ENCODE assay signal across 8 cellular contexts in the genomic region with DNA sequence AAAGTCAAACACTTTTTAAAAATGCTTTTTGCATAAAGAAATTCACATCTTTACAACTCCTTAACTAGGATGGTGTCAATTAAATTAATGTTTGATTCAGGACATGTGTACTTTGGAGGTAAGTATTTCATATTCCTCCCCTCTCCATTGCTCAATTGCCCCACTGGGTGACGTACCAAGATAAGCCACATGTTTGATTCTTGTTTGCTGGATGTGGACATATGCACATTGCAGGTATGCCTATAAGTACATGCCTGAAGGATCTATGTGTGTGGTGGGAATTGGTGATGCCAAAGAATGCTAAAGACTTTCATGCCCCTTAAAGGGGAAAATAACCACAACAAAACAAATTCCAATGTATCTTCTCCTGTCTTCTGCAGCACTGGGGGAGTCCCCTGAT. TPM values are rescaled to one million over a fixed set of nuclear protein-coding genes. Genes with fewer than 3 reads are reported as not detected.
DNase-seq lines count a peak whose midpoint lies in the region; ATAC-seq and TF ChIP-seq lines count a peak whose summit lies in the region.

No MANE protein-coding gene starts in this region.

- H3K4me3 ChIP-seq in fibroblast of mammary gland (ENCODE audit: control insufficient read depth, low read depth, low read length) (no peak overlapping the region), vagina (no peak overlapping the region)

- peaks cover 0 to 5% of the 10 kb centered on the region in 2 donors for H3K36me3 ChIP-seq in vagina

- intact Hi-C loops in activated B cell treated with CpG ODN at 0.5 μM for 24 hours (cut with micrococcal nuclease) (loop anchor here (1.0 to 5.0 kb wide), 8 partner anchors 18 to 247 kb away; a partner anchor contains a TSS), vagina (cut with DNase I) (no loop called here)

- H3K27me3 Mint-ChIP-seq in activated naive CD4-positive, alpha-beta T cell treated with anti-CD3 and anti-CD28 coated beads, Interleukin-2, amount 50 U/mL, for 24 hours = no peaks in the 10 kb centered on the region
- no peaks in the 10 kb centered on the region for H3K27me3 Mint-ChIP-seq in activated B cell treated with CpG ODN at 0.5 μM for 24 hours

- TF ChIP-seq POLR2A in vagina (IDR thresholded peaks at IDR 0.05) = no peak

- POLR2A ChIA-PET in activated B cell treated with CpG ODN at 0.5 μM for 24 hours (lab: Charles Lee) = interaction anchor here (0.5 to 6.8 kb wide), 28 partner anchors 11 to 247 kb away, joined by 3 to 222 read pairs (median 4); no protein-coding TSS in a partner anchor

- no peaks in the 10 kb centered on the region for H3K27me3 ChIP-seq in vagina

- peak overlapping the region; percentile 100 for H3K4me3 Mint-ChIP-seq in activated naive CD4-positive, alpha-beta T cell treated with anti-CD3 and anti-CD28 coated beads, Interleukin-2, amount 50 U/mL, for 24 hours
- H3K4me3 Mint-ChIP-seq in activated B cell treated with CpG ODN at 0.5 μM for 24 hours = peak overlapping the region; percentile 97

- H3K9me3 ChIP-seq in vagina = no peaks in the 10 kb centered on the region

- H3K4me1 ChIP-seq in vagina = peaks cover 94% of the 10 kb centered on the region

- peak overlapping the region; percentile 55 for H3K27ac ChIP-seq in vagina

- peaks cover 63% of the 10 kb centered on the region for H3K36me3 Mint-ChIP-seq in activated naive CD4-positive, alpha-beta T cell treated with anti-CD3 and anti-CD28 coated beads, Interleukin-2, amount 50 U/mL, for 24 hours
- peaks cover 93% of the 10 kb centered on the region for H3K36me3 Mint-ChIP-seq in activated B cell treated with CpG ODN at 0.5 μM for 24 hours (ENCODE audit: low read depth)

- H3K4me1 Mint-ChIP-seq in activated naive CD4-positive, alpha-beta T cell treated with anti-CD3 and anti-CD28 coated beads, Interleukin-2, amount 50 U/mL, for 24 hours = peaks cover 57% of the 10 kb centered on the region
- H3K4me1 Mint-ChIP-seq in activated B cell treated with CpG ODN at 0.5 μM for 24 hours = peaks cover 87% of the 10 kb centered on the region

- H3K9me3 Mint-ChIP-seq in activated naive CD4-positive, alpha-beta T cell treated with anti-CD3 and anti-CD28 coated beads, Interleukin-2, amount 50 U/mL, for 24 hours = no peaks in the 10 kb centered on the region
- H3K9me3 Mint-ChIP-seq in activated B cell treated with CpG ODN at 0.5 μM for 24 hours = no peaks in the 10 kb centered on the region

- CTCF ChIA-PET in activated B cell treated with CpG ODN at 0.5 μM for 24 hours (lab: Charles Lee) = interaction anchor here (0.7 to 1.5 kb wide), 5 partner anchors 28 to 147 kb away, joined by 3 to 4 read pairs (median 3); no protein-coding TSS in a partner anchor

- no peak for DNase-seq in activated naive CD4-positive, alpha-beta T cell treated with anti-CD3 and anti-CD28 coated beads, Interleukin-2, amount 50 U/mL, for 16 hours
- DNase-seq in activated B cell treated with CpG ODN at 0.5 μM for 24 hours (no peak), fibroblast of mammary gland (ENCODE audit: low read depth) (peak; percentile 47), vagina (ENCODE audit: extremely low spot score in 2 of 2) (no peak), dermis blood vessel endothelial cell (no peak), pons (ENCODE audit: low spot score) (no peak)

- TF ChIP-seq CTCF in activated B cell treated with CpG ODN at 0.5 μM for 24 hours (IDR thresholded peaks at IDR 0.05) = no peak
- TF ChIP-seq CTCF in fibroblast of mammary gland (conservative IDR thresholded peaks at IDR 0.05; ENCODE audit: control insufficient read depth, insufficient read depth, low read depth, low read length) = no peak
- no peak for TF ChIP-seq CTCF in vagina (IDR thresholded peaks at IDR 0.05)

- peak overlapping the region; percentile 97 for H3K27ac Mint-ChIP-seq in activated naive CD4-positive, alpha-beta T cell treated with anti-CD3 and anti-CD28 coated beads, Interleukin-2, amount 50 U/mL, for 24 hours
- H3K27ac Mint-ChIP-seq in activated B cell treated with CpG ODN at 0.5 μM for 24 hours = peak overlapping the region; percentile 90

- no peak for ATAC-seq in activated B cell treated with CpG ODN at 0.5 μM for 24 hours (ENCODE audit: low read depth)
- no peak for ATAC-seq in HG03469 (IDR thresholded peaks at IDR 0.05; ENCODE audit: unreplicated experiment)

RNA-seq across cellular contexts. Expression of a gene that starts 5.8 kb away (rescaled TPM):
- 1,441 and 1,546 TPM in 2 replicates for total RNA-seq in activated B cell treated with CpG ODN at 0.5 μM for 24 hours
- total RNA-seq in vagina = 869 TPM
- 2.6 and 3.4 TPM in 2 replicates for total RNA-seq in dermis blood vessel endothelial cell

Comparison
In these comparisons a context has a peak if more than half of its experiments do, and no peak if none do; other contexts are left out.
1. RNA of a gene that starts 5.8 kb away (total RNA-seq): 1,441 to 1,546 TPM in activated B cell treated with CpG ODN at 0.5 μM for 24 hours and 869 TPM in vagina (single experiment); 2.6 to 3.4 TPM in dermis blood vessel endothelial cell; every median in the first group is over 100 times any median in the second.